Comparison of ENCODE assay signal across 15 cellular contexts in genomic region chr1:30798389-30798951, GRCh38. TPM values are rescaled to one million over a fixed set of nuclear protein-coding genes. Genes with fewer than 3 reads are reported as not detected.
A peak's percentile ranks its signal among the peaks of the same experiment; 100 is the strongest.
DNase-seq lines count a peak whose midpoint lies in the region; ATAC-seq and TF ChIP-seq lines count a peak whose summit lies in the region.
"Had no signal": no experiment of that assay in that cellular context is flagged by ENCODE, and none has a peak within 500 bp of the region (broad histone marks: within the 10 kb centered on the region; RNA-seq: fewer than 3 reads in every experiment).

No MANE protein-coding gene starts in this region.

- no peak overlapping the region for H3K9ac ChIP-seq in parathyroid adenoma

- H3K4me3 ChIP-seq in heart left ventricle (no peak overlapping the region), parathyroid adenoma (ENCODE audit: low read depth, low read length) (no peak overlapping the region)
- H3K4me3 ChIP-seq: A549 had no signal

- H3K36me3 ChIP-seq in heart left ventricle (no peaks in the 10 kb centered on the region), parathyroid adenoma (ENCODE audit: control insufficient read depth, insufficient read depth, low read length) (no peaks in the 10 kb centered on the region)

- TF ChIP-seq POLR2A in heart left ventricle (IDR thresholded peaks at IDR 0.05), result no peak

- H3K27me3 ChIP-seq in heart left ventricle (no peaks in the 10 kb centered on the region), parathyroid adenoma (ENCODE audit: control insufficient read depth, insufficient read depth, low read length) (no peaks in the 10 kb centered on the region)

- DNase-seq in Right ventricle myocardium inferior (ENCODE audit: missing footprints) (peak; percentile 78), cardiac septum (ENCODE audit: low spot score) (no peak), heart left ventricle (peak in 4 of 5 donors; percentile 42 to 67 (median 54)), DMS114 treated with DMSO at 0.1 percent for 48 hours (lab: John Stamatoyannopoulos, UW; ENCODE audit: unreplicated experiment) (no peak), EL (no peak), GOT3 (lab: John Stamatoyannopoulos, UW) (no peak), NCI-H1417 treated with DMSO at 0.1 percent for 48 hours (lab: John Stamatoyannopoulos, UW) (no peak)
- DNase-seq: activated T-cell treated with anti-CD3 and anti-CD28 coated beads, Interleukin-2, amount 50 U/mL, for 24 hours; effector memory CD4-positive, alpha-beta T cell; H7; NCI-H774; SHP77 treated with DMSO at 0.1 percent for 48 hours had no signal

- H3K9me3 ChIP-seq in heart left ventricle, result no peaks in the 10 kb centered on the region
- no peaks in the 10 kb centered on the region for H3K9me3 ChIP-seq in parathyroid adenoma (ENCODE audit: control insufficient read depth, low read length)
- H3K9me3 ChIP-seq: A549 had no signal

- H3K79me2 ChIP-seq in parathyroid adenoma, result no peaks in the 10 kb centered on the region

- H2AFZ ChIP-seq in parathyroid adenoma, result peak overlapping the region; percentile 68

- ATAC-seq in Right ventricle myocardium inferior (peak; percentile 53), heart left ventricle (peak; percentile 15 to 67 (median 50))

- TF ChIP-seq CTCF in heart left ventricle (IDR thresholded peaks at IDR 0.05), result no peak
- no peak for TF ChIP-seq CTCF in parathyroid adenoma (IDR thresholded peaks at IDR 0.05)

- H3K27ac ChIP-seq in heart left ventricle (peak overlapping the region in 9 of 12 donors; percentile 2 to 87 (median 34)), parathyroid adenoma (peak overlapping the region; percentile 36)
- H3K27ac ChIP-seq: A549 had no signal

- H3K4me2 ChIP-seq in parathyroid adenoma (ENCODE audit: low read length), result no peak overlapping the region
- H3K4me2 ChIP-seq: A549 had no signal

- intact Hi-C loops in Right ventricle myocardium inferior (cut with DNase I) (no loop called here), cardiac septum (cut with DNase I) (no loop called here), heart left ventricle (cut with DNase I) (no loop called here)

- WGBS in heart left ventricle, 4 donors, result 57 to 76% (median 65%) methylated on average over 6 to 7 of the region's 7 CpGs

- H3K4me1 ChIP-seq in heart left ventricle (peaks cover 3 to 43% (median 16%) of the 10 kb centered on the region in 12 donors), parathyroid adenoma (peaks cover 6% of the 10 kb centered on the region)

RNA-seq across cellular contexts. Expression of gene LAPTM5, which starts 40.9 kb away (rescaled TPM):
- total RNA-seq in Right ventricle myocardium inferior (31.5 TPM), cardiac septum (14.2 TPM), heart left ventricle (100 to 1,000 TPM in 1 of 9 donors, 10 to 100 TPM in 7, 1 to 10 TPM in 1; 9.4 to 260 (median 14.3) TPM)
- 10 to 100 TPM in 1 of 2 donors, 1 to 10 TPM in 1; 6.9 to 28.7 TPM for polyA plus RNA-seq in heart left ventricle
- total RNA-seq: renal cortical epithelial cell had no signal

Comparison
In these comparisons a context has a peak if more than half of its experiments do, and no peak if none do; other contexts are left out.
1. DNase-seq: peak in Right ventricle myocardium inferior (single experiment) and heart left ventricle (4 of 5); none in cardiac septum (single experiment), DMS114 treated with DMSO at 0.1 percent for 48 hours (single experiment), EL (single experiment), GOT3 (single experiment) and NCI-H1417 treated with DMSO at 0.1 percent for 48 hours (single experiment).